Comparison of ENCODE assay signal across 1 cellular context in the genomic region with DNA sequence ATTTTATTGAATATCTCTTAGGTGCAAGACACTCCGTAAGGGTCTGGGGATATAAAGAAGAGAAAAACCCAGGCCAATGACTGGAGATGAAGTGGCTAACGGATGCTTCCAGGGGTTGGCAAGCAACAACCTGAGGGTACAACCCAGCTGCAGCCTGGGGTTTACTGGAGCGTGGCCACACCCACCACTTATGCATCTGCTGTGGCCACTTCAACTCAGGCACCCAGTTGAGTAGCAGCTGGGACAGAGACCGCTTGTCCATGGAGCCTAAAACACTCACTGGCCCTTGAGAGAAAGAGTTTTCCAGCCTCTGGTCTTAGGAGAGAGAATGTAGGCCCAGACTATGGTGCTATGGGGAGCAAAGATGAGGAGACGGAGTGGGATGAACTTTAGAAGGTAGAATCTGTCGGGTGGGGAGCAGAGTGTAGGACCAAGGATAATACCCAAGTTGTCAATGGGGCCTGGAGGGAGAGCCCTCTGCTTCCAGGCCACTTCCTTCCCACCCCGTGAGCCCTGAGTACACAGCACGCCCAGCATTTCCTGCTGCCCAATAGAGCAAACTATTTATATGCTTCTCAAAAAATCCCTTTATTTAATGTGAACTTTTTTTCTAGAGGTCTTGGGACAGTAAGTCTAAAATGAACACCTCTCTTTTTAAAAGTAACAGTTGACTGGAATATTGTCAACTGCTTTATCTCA.
TF ChIP-seq lines count a peak whose summit lies in the region.

No MANE protein-coding gene starts in this region.

TF ChIP-seq in HepG2, 621 proteins besides CTCF, POLR2A, EP300 and RAD21 (continued from another document and continues in another):
- TF ChIP-seq ZNF772 (CRISPR knock-in tag; IDR thresholded peaks at IDR 0.05), result no peak
- 0 out of 2 replicates have a peak, but pooled peaks have one; percentile 40 for TF ChIP-seq ZNF598 (CRISPR knock-in tag; IDR thresholded peaks at IDR 0.05; ENCODE audit: borderline replicate concordance)
- TF ChIP-seq ZNF614 (CRISPR knock-in tag; IDR thresholded peaks at IDR 0.05; ENCODE audit: borderline replicate concordance), result 0 out of 2 replicates have a peak, but pooled peaks have one; percentile 22
- TF ChIP-seq, protein P1, sequence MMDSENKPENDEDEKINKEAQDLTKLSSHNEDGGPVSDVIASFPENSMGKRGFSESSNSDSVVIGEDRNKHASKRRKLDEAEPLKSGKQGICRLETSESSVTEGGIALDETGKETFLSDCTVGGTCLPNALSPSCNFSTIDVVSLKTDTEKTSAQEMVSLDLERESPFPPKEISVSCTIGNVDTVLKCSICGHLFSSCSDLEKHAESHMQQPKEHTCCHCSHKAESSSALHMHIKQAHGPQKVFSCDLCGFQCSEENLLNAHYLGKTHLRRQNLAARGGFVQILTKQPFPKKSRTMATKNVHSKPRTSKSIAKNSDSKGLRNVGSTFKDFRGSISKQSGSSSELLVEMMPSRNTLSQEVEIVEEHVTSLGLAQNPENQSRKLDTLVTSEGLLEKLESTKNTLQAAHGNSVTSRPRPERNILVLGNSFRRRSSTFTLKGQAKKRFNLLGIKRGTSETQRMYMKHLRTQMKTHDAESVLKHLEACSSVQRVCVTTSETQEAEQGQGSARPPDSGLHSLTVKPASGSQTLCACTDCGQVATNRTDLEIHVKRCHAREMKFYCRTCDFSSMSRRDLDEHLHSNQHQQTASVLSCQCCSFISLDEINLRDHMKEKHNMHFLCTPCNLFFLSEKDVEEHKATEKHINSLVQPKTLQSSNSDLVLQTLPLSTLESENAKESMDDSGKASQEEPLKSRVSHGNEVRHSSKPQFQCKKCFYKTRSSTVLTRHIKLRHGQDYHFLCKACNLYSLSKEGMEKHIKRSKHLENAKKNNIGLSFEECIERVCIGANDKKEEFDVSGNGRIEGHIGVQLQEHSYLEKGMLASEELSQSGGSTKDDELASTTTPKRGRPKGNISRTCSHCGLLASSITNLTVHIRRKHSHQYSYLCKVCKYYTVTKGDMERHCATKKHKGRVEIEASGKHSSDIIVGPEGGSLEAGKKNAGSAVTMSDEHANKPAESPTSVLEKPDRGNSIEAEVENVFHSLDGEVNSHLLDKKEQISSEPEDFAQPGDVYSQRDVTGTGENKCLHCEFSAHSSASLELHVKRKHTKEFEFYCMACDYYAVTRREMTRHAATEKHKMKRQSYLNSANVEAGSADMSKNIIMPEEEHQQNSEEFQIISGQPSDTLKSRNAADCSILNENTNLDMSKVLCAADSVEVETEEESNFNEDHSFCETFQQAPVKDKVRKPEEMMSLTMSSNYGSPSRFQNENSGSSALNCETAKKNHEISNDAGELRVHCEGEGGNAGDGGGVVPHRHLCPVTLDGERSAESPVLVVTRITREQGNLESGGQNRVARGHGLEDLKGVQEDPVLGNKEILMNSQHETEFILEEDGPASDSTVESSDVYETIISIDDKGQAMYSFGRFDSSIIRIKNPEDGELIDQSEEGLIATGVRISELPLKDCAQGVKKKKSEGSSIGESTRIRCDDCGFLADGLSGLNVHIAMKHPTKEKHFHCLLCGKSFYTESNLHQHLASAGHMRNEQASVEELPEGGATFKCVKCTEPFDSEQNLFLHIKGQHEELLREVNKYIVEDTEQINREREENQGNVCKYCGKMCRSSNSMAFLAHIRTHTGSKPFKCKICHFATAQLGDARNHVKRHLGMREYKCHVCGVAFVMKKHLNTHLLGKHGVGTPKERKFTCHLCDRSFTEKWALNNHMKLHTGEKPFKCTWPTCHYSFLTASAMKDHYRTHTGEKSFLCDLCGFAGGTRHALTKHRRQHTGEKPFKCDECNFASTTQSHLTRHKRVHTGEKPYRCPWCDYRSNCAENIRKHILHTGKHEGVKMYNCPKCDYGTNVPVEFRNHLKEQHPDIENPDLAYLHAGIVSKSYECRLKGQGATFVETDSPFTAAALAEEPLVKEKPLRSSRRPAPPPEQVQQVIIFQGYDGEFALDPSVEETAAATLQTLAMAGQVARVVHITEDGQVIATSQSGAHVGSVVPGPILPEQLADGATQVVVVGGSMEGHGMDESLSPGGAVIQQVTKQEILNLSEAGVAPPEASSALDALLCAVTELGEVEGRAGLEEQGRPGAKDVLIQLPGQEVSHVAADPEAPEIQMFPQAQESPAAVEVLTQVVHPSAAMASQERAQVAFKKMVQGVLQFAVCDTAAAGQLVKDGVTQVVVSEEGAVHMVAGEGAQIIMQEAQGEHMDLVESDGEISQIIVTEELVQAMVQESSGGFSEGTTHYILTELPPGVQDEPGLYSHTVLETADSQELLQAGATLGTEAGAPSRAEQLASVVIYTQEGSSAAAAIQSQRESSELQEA (CRISPR knock-in tag; IDR thresholded peaks at IDR 0.05; ENCODE audit: not compliant biosample characterization), result no peak
- TF ChIP-seq, protein P2, sequence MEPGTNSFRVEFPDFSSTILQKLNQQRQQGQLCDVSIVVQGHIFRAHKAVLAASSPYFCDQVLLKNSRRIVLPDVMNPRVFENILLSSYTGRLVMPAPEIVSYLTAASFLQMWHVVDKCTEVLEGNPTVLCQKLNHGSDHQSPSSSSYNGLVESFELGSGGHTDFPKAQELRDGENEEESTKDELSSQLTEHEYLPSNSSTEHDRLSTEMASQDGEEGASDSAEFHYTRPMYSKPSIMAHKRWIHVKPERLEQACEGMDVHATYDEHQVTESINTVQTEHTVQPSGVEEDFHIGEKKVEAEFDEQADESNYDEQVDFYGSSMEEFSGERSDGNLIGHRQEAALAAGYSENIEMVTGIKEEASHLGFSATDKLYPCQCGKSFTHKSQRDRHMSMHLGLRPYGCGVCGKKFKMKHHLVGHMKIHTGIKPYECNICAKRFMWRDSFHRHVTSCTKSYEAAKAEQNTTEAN (CRISPR knock-in tag; conservative IDR thresholded peaks at IDR 0.05), result no peak
- TF ChIP-seq ZFX (CRISPR knock-in tag; IDR thresholded peaks at IDR 0.05; ENCODE audit: low read depth), result 0 out of 2 replicates have a peak, but pooled peaks have one; percentile 1
- no peak for TF ChIP-seq JUN (CRISPR knock-in tag; IDR thresholded peaks at IDR 0.05)
- peak; percentile 55; the same call in 1 of the 2 replicates for TF ChIP-seq ZBTB38 (CRISPR knock-in tag; IDR thresholded peaks at IDR 0.05)
- TF ChIP-seq THYN1 (CRISPR knock-in tag; IDR thresholded peaks at IDR 0.05; ENCODE audit: borderline replicate concordance, low read depth), result no peak
- no peak; the same call in 1 of the 2 replicates for TF ChIP-seq NAIF1 (CRISPR knock-in tag; IDR thresholded peaks at IDR 0.05; ENCODE audit: borderline replicate concordance)
- TF ChIP-seq, protein P3, sequence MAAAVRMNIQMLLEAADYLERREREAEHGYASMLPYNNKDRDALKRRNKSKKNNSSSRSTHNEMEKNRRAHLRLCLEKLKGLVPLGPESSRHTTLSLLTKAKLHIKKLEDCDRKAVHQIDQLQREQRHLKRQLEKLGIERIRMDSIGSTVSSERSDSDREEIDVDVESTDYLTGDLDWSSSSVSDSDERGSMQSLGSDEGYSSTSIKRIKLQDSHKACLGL (CRISPR knock-in tag; IDR thresholded peaks at IDR 0.05), result no peak
- no peak for TF ChIP-seq ZNF446 (CRISPR knock-in tag; IDR thresholded peaks at IDR 0.05)
- TF ChIP-seq ARID2 (CRISPR knock-in tag; IDR thresholded peaks at IDR 0.05; ENCODE audit: borderline replicate concordance), result 0 out of 2 replicates have a peak, but pooled peaks have one; percentile 60
- TF ChIP-seq, protein P4, sequence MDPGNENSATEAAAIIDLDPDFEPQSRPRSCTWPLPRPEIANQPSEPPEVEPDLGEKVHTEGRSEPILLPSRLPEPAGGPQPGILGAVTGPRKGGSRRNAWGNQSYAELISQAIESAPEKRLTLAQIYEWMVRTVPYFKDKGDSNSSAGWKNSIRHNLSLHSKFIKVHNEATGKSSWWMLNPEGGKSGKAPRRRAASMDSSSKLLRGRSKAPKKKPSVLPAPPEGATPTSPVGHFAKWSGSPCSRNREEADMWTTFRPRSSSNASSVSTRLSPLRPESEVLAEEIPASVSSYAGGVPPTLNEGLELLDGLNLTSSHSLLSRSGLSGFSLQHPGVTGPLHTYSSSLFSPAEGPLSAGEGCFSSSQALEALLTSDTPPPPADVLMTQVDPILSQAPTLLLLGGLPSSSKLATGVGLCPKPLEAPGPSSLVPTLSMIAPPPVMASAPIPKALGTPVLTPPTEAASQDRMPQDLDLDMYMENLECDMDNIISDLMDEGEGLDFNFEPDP (CRISPR knock-in tag; conservative IDR thresholded peaks at IDR 0.05), result no peak
- TF ChIP-seq ZNF737 (CRISPR knock-in tag; IDR thresholded peaks at IDR 0.05; ENCODE audit: borderline replicate concordance), result no peak
- TF ChIP-seq, protein P5, sequence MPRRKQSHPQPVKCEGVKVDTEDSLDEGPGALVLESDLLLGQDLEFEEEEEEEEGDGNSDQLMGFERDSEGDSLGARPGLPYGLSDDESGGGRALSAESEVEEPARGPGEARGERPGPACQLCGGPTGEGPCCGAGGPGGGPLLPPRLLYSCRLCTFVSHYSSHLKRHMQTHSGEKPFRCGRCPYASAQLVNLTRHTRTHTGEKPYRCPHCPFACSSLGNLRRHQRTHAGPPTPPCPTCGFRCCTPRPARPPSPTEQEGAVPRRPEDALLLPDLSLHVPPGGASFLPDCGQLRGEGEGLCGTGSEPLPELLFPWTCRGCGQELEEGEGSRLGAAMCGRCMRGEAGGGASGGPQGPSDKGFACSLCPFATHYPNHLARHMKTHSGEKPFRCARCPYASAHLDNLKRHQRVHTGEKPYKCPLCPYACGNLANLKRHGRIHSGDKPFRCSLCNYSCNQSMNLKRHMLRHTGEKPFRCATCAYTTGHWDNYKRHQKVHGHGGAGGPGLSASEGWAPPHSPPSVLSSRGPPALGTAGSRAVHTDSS (CRISPR knock-in tag; conservative IDR thresholded peaks at IDR 0.05), result no peak
- TF ChIP-seq HMG20B (CRISPR knock-in tag; conservative IDR thresholded peaks at IDR 0.05), result no peak
- no peak for TF ChIP-seq ZNF235 (CRISPR knock-in tag; IDR thresholded peaks at IDR 0.05; ENCODE audit: borderline replicate concordance)
- peak; percentile 33; the same call in 1 of the 2 replicates for TF ChIP-seq SALL1 (CRISPR knock-in tag; IDR thresholded peaks at IDR 0.05)
- no peak for TF ChIP-seq AHR (CRISPR knock-in tag; IDR thresholded peaks at IDR 0.05)
- TF ChIP-seq, protein P6, sequence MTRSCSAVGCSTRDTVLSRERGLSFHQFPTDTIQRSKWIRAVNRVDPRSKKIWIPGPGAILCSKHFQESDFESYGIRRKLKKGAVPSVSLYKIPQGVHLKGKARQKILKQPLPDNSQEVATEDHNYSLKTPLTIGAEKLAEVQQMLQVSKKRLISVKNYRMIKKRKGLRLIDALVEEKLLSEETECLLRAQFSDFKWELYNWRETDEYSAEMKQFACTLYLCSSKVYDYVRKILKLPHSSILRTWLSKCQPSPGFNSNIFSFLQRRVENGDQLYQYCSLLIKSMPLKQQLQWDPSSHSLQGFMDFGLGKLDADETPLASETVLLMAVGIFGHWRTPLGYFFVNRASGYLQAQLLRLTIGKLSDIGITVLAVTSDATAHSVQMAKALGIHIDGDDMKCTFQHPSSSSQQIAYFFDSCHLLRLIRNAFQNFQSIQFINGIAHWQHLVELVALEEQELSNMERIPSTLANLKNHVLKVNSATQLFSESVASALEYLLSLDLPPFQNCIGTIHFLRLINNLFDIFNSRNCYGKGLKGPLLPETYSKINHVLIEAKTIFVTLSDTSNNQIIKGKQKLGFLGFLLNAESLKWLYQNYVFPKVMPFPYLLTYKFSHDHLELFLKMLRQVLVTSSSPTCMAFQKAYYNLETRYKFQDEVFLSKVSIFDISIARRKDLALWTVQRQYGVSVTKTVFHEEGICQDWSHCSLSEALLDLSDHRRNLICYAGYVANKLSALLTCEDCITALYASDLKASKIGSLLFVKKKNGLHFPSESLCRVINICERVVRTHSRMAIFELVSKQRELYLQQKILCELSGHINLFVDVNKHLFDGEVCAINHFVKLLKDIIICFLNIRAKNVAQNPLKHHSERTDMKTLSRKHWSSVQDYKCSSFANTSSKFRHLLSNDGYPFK (CRISPR knock-in tag; IDR thresholded peaks at IDR 0.05; ENCODE audit: borderline replicate concordance), result 0 out of 2 replicates have a peak, but pooled peaks have one; percentile 24
- TF ChIP-seq TRIM24 (CRISPR knock-in tag; IDR thresholded peaks at IDR 0.05), result no peak
- TF ChIP-seq, protein P7, sequence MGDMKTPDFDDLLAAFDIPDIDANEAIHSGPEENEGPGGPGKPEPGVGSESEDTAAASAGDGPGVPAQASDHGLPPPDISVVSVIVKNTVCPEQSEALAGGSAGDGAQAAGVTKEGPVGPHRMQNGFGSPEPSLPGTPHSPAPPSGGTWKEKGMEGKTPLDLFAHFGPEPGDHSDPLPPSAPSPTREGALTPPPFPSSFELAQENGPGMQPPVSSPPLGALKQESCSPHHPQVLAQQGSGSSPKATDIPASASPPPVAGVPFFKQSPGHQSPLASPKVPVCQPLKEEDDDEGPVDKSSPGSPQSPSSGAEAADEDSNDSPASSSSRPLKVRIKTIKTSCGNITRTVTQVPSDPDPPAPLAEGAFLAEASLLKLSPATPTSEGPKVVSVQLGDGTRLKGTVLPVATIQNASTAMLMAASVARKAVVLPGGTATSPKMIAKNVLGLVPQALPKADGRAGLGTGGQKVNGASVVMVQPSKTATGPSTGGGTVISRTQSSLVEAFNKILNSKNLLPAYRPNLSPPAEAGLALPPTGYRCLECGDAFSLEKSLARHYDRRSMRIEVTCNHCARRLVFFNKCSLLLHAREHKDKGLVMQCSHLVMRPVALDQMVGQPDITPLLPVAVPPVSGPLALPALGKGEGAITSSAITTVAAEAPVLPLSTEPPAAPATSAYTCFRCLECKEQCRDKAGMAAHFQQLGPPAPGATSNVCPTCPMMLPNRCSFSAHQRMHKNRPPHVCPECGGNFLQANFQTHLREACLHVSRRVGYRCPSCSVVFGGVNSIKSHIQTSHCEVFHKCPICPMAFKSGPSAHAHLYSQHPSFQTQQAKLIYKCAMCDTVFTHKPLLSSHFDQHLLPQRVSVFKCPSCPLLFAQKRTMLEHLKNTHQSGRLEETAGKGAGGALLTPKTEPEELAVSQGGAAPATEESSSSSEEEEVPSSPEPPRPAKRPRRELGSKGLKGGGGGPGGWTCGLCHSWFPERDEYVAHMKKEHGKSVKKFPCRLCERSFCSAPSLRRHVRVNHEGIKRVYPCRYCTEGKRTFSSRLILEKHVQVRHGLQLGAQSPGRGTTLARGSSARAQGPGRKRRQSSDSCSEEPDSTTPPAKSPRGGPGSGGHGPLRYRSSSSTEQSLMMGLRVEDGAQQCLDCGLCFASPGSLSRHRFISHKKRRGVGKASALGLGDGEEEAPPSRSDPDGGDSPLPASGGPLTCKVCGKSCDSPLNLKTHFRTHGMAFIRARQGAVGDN (CRISPR knock-in tag; IDR thresholded peaks at IDR 0.05), result peak; percentile 56
- TF ChIP-seq ZBTB8A (CRISPR knock-in tag; IDR thresholded peaks at IDR 0.05; ENCODE audit: borderline replicate concordance, low read depth), result no peak
- TF ChIP-seq, protein P8, sequence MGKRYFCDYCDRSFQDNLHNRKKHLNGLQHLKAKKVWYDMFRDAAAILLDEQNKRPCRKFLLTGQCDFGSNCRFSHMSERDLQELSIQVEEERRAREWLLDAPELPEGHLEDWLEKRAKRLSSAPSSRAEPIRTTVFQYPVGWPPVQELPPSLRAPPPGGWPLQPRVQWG (CRISPR knock-in tag; IDR thresholded peaks at IDR 0.05; ENCODE audit: borderline replicate concordance, low read depth), result no peak
